Comparison of ENCODE assay signal across 1 cellular context in the genomic region with DNA sequence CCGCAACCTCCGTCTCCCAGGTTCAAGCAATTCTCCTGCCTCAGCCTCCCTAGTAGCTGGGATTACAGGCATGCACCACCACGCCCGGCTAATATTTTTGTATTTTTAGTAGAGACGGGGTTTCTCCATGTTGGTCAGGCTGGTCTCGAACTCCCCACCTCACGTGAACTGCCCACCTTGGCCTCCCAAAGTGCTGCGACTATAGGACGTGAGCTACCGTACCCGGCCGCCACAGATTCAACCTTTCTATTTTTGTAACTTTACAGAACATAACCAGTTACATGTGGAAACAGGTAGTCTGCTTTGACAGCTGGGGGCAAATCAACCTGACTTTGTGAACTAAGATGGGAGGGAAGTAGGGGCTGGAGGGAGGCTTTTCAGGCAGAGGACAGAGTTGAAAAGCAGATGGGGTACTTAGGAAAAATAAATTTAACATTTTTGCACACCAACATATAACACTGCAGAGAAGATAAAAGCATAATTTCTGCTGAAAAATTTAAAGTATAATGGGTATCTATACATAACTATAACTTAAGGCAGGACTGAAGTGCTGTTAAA.
TF ChIP-seq lines count a peak whose summit lies in the region.

No MANE protein-coding gene starts in this region.

TF ChIP-seq in WTC11, 78 proteins besides CTCF, POLR2A, EP300 and RAD21 (continued from another document and continues in another):
- TF ChIP-seq, protein P1, sequence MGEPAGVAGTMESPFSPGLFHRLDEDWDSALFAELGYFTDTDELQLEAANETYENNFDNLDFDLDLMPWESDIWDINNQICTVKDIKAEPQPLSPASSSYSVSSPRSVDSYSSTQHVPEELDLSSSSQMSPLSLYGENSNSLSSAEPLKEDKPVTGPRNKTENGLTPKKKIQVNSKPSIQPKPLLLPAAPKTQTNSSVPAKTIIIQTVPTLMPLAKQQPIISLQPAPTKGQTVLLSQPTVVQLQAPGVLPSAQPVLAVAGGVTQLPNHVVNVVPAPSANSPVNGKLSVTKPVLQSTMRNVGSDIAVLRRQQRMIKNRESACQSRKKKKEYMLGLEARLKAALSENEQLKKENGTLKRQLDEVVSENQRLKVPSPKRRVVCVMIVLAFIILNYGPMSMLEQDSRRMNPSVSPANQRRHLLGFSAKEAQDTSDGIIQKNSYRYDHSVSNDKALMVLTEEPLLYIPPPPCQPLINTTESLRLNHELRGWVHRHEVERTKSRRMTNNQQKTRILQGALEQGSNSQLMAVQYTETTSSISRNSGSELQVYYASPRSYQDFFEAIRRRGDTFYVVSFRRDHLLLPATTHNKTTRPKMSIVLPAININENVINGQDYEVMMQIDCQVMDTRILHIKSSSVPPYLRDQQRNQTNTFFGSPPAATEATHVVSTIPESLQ (CRISPR knock-in tag; IDR thresholded peaks at IDR 0.05), result no peak
- TF ChIP-seq NFATC4 (CRISPR knock-in tag; IDR thresholded peaks at IDR 0.05) (no peak), SMAD4 (CRISPR knock-in tag; IDR thresholded peaks at IDR 0.05) (no peak), ATF1 (CRISPR knock-in tag; IDR thresholded peaks at IDR 0.05) (no peak), ZNF416 (CRISPR knock-in tag; IDR thresholded peaks at IDR 0.05) (no peak), SOX15 (CRISPR knock-in tag; IDR thresholded peaks at IDR 0.05) (no peak), FOXP1 (CRISPR knock-in tag; IDR thresholded peaks at IDR 0.05; ENCODE audit: borderline replicate concordance) (no peak), PRRX2 (CRISPR knock-in tag; IDR thresholded peaks at IDR 0.05) (0 out of 2 replicates have a peak, but pooled peaks have one; percentile 27), ZNF671 (CRISPR knock-in tag; IDR thresholded peaks at IDR 0.05) (peak; percentile 76; the same call in 1 of the 2 replicates)
- TF ChIP-seq, protein P2, sequence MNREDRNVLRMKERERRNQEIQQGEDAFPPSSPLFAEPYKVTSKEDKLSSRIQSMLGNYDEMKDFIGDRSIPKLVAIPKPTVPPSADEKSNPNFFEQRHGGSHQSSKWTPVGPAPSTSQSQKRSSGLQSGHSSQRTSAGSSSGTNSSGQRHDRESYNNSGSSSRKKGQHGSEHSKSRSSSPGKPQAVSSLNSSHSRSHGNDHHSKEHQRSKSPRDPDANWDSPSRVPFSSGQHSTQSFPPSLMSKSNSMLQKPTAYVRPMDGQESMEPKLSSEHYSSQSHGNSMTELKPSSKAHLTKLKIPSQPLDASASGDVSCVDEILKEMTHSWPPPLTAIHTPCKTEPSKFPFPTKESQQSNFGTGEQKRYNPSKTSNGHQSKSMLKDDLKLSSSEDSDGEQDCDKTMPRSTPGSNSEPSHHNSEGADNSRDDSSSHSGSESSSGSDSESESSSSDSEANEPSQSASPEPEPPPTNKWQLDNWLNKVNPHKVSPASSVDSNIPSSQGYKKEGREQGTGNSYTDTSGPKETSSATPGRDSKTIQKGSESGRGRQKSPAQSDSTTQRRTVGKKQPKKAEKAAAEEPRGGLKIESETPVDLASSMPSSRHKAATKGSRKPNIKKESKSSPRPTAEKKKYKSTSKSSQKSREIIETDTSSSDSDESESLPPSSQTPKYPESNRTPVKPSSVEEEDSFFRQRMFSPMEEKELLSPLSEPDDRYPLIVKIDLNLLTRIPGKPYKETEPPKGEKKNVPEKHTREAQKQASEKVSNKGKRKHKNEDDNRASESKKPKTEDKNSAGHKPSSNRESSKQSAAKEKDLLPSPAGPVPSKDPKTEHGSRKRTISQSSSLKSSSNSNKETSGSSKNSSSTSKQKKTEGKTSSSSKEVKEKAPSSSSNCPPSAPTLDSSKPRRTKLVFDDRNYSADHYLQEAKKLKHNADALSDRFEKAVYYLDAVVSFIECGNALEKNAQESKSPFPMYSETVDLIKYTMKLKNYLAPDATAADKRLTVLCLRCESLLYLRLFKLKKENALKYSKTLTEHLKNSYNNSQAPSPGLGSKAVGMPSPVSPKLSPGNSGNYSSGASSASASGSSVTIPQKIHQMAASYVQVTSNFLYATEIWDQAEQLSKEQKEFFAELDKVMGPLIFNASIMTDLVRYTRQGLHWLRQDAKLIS (CRISPR knock-in tag; IDR thresholded peaks at IDR 0.05; ENCODE audit: borderline replicate concordance), result no peak
- TF ChIP-seq, protein P3, sequence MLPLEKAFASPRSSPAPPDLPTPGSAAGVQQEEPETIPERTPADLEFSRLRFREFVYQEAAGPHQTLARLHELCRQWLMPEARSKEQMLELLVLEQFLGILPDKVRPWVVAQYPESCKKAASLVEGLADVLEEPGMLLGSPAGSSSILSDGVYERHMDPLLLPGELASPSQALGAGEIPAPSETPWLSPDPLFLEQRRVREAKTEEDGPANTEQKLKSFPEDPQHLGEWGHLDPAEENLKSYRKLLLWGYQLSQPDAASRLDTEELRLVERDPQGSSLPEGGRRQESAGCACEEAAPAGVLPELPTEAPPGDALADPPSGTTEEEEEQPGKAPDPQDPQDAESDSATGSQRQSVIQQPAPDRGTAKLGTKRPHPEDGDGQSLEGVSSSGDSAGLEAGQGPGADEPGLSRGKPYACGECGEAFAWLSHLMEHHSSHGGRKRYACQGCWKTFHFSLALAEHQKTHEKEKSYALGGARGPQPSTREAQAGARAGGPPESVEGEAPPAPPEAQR (CRISPR knock-in tag; IDR thresholded peaks at IDR 0.05), result no peak
- TF ChIP-seq, protein P4, sequence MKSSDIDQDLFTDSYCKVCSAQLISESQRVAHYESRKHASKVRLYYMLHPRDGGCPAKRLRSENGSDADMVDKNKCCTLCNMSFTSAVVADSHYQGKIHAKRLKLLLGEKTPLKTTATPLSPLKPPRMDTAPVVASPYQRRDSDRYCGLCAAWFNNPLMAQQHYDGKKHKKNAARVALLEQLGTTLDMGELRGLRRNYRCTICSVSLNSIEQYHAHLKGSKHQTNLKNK (CRISPR knock-in tag; IDR thresholded peaks at IDR 0.05), result no peak
- TF ChIP-seq, protein P5, sequence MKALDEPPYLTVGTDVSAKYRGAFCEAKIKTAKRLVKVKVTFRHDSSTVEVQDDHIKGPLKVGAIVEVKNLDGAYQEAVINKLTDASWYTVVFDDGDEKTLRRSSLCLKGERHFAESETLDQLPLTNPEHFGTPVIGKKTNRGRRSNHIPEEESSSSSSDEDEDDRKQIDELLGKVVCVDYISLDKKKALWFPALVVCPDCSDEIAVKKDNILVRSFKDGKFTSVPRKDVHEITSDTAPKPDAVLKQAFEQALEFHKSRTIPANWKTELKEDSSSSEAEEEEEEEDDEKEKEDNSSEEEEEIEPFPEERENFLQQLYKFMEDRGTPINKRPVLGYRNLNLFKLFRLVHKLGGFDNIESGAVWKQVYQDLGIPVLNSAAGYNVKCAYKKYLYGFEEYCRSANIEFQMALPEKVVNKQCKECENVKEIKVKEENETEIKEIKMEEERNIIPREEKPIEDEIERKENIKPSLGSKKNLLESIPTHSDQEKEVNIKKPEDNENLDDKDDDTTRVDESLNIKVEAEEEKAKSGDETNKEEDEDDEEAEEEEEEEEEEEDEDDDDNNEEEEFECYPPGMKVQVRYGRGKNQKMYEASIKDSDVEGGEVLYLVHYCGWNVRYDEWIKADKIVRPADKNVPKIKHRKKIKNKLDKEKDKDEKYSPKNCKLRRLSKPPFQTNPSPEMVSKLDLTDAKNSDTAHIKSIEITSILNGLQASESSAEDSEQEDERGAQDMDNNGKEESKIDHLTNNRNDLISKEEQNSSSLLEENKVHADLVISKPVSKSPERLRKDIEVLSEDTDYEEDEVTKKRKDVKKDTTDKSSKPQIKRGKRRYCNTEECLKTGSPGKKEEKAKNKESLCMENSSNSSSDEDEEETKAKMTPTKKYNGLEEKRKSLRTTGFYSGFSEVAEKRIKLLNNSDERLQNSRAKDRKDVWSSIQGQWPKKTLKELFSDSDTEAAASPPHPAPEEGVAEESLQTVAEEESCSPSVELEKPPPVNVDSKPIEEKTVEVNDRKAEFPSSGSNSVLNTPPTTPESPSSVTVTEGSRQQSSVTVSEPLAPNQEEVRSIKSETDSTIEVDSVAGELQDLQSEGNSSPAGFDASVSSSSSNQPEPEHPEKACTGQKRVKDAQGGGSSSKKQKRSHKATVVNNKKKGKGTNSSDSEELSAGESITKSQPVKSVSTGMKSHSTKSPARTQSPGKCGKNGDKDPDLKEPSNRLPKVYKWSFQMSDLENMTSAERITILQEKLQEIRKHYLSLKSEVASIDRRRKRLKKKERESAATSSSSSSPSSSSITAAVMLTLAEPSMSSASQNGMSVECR (CRISPR knock-in tag; IDR thresholded peaks at IDR 0.05; ENCODE audit: borderline replicate concordance), result no peak
- TF ChIP-seq, protein P6, sequence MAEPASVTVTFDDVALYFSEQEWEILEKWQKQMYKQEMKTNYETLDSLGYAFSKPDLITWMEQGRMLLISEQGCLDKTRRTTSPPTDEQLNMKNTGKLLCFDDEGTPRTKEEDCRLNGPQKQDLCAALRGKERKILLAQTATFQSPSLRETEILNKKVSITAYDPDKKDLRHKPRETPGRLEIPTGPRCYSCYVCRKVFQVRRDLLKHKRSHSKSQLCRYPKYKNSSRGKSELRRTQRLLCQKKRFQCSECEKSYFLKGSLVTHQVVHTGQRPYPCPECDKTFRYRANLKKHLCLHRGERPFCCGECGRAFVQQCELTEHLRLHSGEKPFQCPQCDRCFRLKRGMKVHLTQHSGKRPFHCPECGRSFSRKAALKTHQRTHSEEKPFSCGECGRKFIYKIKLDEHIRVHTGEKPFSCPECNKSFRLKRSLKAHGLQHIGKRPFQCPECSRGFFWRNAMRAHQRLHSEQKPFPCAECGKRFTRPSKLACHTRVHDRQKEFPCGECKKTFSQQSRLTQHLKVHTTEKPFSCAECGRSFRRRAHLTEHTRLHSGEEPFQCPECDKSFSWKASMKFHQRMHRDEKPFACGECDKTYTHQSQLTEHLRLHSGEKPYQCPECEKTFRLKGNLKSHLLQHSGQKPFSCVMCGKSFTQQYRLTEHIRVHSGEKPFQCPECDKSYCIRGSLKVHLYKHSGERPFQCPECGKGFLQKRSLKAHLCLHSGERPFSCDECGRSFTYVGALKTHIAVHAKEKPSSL (CRISPR knock-in tag; conservative IDR thresholded peaks at IDR 0.05), result peak; percentile 63; the same call in 1 of the 2 replicates
- TF ChIP-seq, protein P7, sequence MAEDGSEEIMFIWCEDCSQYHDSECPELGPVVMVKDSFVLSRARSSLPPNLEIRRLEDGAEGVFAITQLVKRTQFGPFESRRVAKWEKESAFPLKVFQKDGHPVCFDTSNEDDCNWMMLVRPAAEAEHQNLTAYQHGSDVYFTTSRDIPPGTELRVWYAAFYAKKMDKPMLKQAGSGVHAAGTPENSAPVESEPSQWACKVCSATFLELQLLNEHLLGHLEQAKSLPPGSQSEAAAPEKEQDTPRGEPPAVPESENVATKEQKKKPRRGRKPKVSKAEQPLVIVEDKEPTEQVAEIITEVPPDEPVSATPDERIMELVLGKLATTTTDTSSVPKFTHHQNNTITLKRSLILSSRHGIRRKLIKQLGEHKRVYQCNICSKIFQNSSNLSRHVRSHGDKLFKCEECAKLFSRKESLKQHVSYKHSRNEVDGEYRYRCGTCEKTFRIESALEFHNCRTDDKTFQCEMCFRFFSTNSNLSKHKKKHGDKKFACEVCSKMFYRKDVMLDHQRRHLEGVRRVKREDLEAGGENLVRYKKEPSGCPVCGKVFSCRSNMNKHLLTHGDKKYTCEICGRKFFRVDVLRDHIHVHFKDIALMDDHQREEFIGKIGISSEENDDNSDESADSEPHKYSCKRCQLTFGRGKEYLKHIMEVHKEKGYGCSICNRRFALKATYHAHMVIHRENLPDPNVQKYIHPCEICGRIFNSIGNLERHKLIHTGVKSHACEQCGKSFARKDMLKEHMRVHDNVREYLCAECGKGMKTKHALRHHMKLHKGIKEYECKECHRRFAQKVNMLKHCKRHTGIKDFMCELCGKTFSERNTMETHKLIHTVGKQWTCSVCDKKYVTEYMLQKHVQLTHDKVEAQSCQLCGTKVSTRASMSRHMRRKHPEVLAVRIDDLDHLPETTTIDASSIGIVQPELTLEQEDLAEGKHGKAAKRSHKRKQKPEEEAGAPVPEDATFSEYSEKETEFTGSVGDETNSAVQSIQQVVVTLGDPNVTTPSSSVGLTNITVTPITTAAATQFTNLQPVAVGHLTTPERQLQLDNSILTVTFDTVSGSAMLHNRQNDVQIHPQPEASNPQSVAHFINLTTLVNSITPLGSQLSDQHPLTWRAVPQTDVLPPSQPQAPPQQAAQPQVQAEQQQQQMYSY (CRISPR knock-in tag; IDR thresholded peaks at IDR 0.05), result no peak
- TF ChIP-seq, protein P8, sequence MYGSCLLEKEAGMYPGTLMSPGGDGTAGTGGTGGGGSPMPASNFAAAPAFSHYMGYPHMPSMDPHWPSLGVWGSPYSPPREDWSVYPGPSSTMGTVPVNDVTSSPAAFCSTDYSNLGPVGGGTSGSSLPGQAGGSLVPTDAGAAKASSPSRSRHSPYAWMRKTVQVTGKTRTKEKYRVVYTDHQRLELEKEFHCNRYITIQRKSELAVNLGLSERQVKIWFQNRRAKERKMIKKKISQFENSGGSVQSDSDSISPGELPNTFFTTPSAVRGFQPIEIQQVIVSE (CRISPR knock-in tag; IDR thresholded peaks at IDR 0.05; ENCODE audit: borderline replicate concordance), result no peak
- TF ChIP-seq, protein P9, sequence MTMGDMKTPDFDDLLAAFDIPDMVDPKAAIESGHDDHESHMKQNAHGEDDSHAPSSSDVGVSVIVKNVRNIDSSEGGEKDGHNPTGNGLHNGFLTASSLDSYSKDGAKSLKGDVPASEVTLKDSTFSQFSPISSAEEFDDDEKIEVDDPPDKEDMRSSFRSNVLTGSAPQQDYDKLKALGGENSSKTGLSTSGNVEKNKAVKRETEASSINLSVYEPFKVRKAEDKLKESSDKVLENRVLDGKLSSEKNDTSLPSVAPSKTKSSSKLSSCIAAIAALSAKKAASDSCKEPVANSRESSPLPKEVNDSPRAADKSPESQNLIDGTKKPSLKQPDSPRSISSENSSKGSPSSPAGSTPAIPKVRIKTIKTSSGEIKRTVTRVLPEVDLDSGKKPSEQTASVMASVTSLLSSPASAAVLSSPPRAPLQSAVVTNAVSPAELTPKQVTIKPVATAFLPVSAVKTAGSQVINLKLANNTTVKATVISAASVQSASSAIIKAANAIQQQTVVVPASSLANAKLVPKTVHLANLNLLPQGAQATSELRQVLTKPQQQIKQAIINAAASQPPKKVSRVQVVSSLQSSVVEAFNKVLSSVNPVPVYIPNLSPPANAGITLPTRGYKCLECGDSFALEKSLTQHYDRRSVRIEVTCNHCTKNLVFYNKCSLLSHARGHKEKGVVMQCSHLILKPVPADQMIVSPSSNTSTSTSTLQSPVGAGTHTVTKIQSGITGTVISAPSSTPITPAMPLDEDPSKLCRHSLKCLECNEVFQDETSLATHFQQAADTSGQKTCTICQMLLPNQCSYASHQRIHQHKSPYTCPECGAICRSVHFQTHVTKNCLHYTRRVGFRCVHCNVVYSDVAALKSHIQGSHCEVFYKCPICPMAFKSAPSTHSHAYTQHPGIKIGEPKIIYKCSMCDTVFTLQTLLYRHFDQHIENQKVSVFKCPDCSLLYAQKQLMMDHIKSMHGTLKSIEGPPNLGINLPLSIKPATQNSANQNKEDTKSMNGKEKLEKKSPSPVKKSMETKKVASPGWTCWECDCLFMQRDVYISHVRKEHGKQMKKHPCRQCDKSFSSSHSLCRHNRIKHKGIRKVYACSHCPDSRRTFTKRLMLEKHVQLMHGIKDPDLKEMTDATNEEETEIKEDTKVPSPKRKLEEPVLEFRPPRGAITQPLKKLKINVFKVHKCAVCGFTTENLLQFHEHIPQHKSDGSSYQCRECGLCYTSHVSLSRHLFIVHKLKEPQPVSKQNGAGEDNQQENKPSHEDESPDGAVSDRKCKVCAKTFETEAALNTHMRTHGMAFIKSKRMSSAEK (CRISPR knock-in tag; IDR thresholded peaks at IDR 0.05; ENCODE audit: borderline replicate concordance), result 0 out of 2 replicates have a peak, but pooled peaks have one; percentile 20
- TF ChIP-seq, protein P10, sequence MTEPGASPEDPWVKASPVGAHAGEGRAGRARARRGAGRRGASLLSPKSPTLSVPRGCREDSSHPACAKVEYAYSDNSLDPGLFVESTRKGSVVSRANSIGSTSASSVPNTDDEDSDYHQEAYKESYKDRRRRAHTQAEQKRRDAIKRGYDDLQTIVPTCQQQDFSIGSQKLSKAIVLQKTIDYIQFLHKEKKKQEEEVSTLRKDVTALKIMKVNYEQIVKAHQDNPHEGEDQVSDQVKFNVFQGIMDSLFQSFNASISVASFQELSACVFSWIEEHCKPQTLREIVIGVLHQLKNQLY (CRISPR knock-in tag; IDR thresholded peaks at IDR 0.05), result no peak
